Comparison of ENCODE assay signal across 23 cellular contexts in the genomic region with DNA sequence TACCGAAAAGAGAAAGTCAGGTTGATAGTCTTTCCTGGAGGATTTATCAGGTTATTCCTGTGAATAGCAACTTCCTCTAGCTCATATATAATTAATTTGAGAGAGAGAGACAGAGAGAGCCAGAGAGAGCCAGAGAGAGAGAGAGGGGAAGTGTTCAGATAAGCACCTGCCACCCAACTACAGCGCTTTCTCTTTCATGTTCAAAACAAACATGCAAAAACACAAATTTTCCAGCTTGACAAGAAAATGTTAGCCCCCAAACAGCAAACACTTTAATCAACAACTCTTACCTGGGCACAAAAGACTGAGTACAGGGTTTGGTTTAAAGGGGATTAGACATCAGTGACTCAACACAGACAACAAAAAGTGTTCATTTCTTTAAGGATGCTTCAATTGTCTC.
DNase-seq lines count a peak whose midpoint lies in the region; ATAC-seq, FAIRE-seq and TF ChIP-seq lines count a peak whose summit lies in the region.
"Had no signal": no experiment of that assay in that cellular context is flagged by ENCODE, and none has a peak within 500 bp of the region (broad histone marks: within the 10 kb centered on the region; RNA-seq: fewer than 3 reads in every experiment).

No MANE protein-coding gene starts in this region.

- H3K27ac Mint-ChIP-seq in CD4-positive, alpha-beta memory T cell = peak overlapping the region; percentile 14 to 90 (median 81)
- H3K27ac Mint-ChIP-seq in activated T-helper 17 cell treated with anti-CD3 and anti-CD28 coated beads, Interleukin-2, amount 50 U/mL, for 72 hours = peak overlapping the region; percentile 23
- H3K27ac Mint-ChIP-seq in progenitor cell of endocrine pancreas = no peak overlapping the region
- H3K27ac Mint-ChIP-seq in Calu3 (ENCODE audit: unreplicated experiment) = no peak overlapping the region
- H3K27ac Mint-ChIP-seq: activated T-helper 2 cell treated with anti-CD3 and anti-CD28 coated beads, Interferon-gamma antibody, Interleukin-2, Interleukin-4, amounts not matched to agents 10 μg/mL and 5 μg/mL and 100 μg/mL, durations not matched to agents 14 hours and 24 hours and 36 hours had no signal

- POLR2A ChIA-PET in CD4-positive, alpha-beta memory T cell (lab: Charles Lee; ENCODE audit: partially characterized antibody) = interaction anchor here (0.5 to 1.8 kb wide), 11 partner anchors 12 to 1394 kb away, joined by 3 to 6 read pairs (median 3); a partner anchor contains a TSS

- H3K36me3 ChIP-seq in CD4-positive, alpha-beta memory T cell (ENCODE audit: insufficient read depth, low read length) = no peaks in the 10 kb centered on the region
- no peaks in the 10 kb centered on the region for H3K36me3 ChIP-seq in hepatocyte (replicated peaks; ENCODE audit: insufficient read depth, low read depth)
- H3K36me3 ChIP-seq: left lung, neutrophil had no signal

- TF ChIP-seq CTCF in progenitor cell of endocrine pancreas (IDR thresholded peaks at IDR 0.05; ENCODE audit: unreplicated experiment) (no peak), Calu3 (IDR thresholded peaks at IDR 0.05; ENCODE audit: unreplicated experiment) (no peak), hepatocyte (IDR thresholded peaks at IDR 0.05; ENCODE audit: poor library complexity) (no peak)

- H3K27me3 Mint-ChIP-seq in CD4-positive, alpha-beta memory T cell = no peaks in the 10 kb centered on the region
- H3K27me3 Mint-ChIP-seq in activated T-helper 17 cell treated with anti-CD3 and anti-CD28 coated beads, Interleukin-2, amount 50 U/mL, for 72 hours = no peaks in the 10 kb centered on the region
- H3K27me3 Mint-ChIP-seq in progenitor cell of endocrine pancreas (no peaks in the 10 kb centered on the region), Calu3 (ENCODE audit: unreplicated experiment) (no peaks in the 10 kb centered on the region)

- H3K4me1 ChIP-seq in CD4-positive, alpha-beta memory T cell (ENCODE audit: insufficient read depth, low read length) = peaks cover 53% of the 10 kb centered on the region
- H3K4me1 ChIP-seq in hepatocyte (ENCODE audit: insufficient read depth) = no peaks in the 10 kb centered on the region
- H3K4me1 ChIP-seq: Caco-2 had no signal

- H3K79me2 ChIP-seq in hepatocyte = no peaks in the 10 kb centered on the region

- TF ChIP-seq POLR2A in GM12891 (IDR thresholded peaks at IDR 0.05; ENCODE audit: low read depth, low read length) = no peak

- no peak overlapping the region for H3K4me3 ChIP-seq in CD4-positive, alpha-beta memory T cell (ENCODE audit: low read length in 2 of 2)
- no peak overlapping the region for H3K4me3 ChIP-seq in hepatocyte
- H3K4me3 ChIP-seq: left lung, smooth muscle cell had no signal

- H3K36me3 Mint-ChIP-seq in CD4-positive, alpha-beta memory T cell = peaks cover 4 to 11% of the 10 kb centered on the region in 2 donors
- no peaks in the 10 kb centered on the region for H3K36me3 Mint-ChIP-seq in activated T-helper 17 cell treated with anti-CD3 and anti-CD28 coated beads, Interleukin-2, amount 50 U/mL, for 72 hours (ENCODE audit: low read depth)
- H3K36me3 Mint-ChIP-seq in progenitor cell of endocrine pancreas (ENCODE audit: insufficient read depth) (peaks cover 2% of the 10 kb centered on the region), Calu3 (ENCODE audit: insufficient read depth, unreplicated experiment) (no peaks in the 10 kb centered on the region)

- no peak overlapping the region for H3K27ac ChIP-seq in CD4-positive, alpha-beta memory T cell (ENCODE audit: low read depth, low read length)
- no peak overlapping the region for H3K27ac ChIP-seq in hepatocyte
- H3K27ac ChIP-seq: left lung, neutrophil had no signal

- no peak overlapping the region for H2AFZ ChIP-seq in hepatocyte

- H3K9me3 ChIP-seq in CD4-positive, alpha-beta memory T cell (ENCODE audit: control insufficient read depth in 1 of 2, low read length in 2 of 2) = no peaks in the 10 kb centered on the region
- H3K9me3 ChIP-seq in hepatocyte (ENCODE audit: low read depth) = no peaks in the 10 kb centered on the region
- H3K9me3 ChIP-seq: Caco-2, left lung, neutrophil had no signal

- H4K20me1 ChIP-seq in hepatocyte (ENCODE audit: insufficient read depth, poor library complexity, severe bottlenecking) = no peaks in the 10 kb centered on the region

- WGBS in hepatocyte (ENCODE audit: low lambda C conversion rate, missing lambda C conversion rate) = 96% methylated on average over 2 of the region's 2 CpGs

- BruUV-seq in Calu3 (replicated peaks; lab: Mats Ljungman, UMichigan) = no TSS peak

- H3K4me1 Mint-ChIP-seq in CD4-positive, alpha-beta memory T cell = peaks cover 35 to 76% (median 51%) of the 10 kb centered on the region in 4 donors
- peaks cover 23% of the 10 kb centered on the region for H3K4me1 Mint-ChIP-seq in activated T-helper 17 cell treated with anti-CD3 and anti-CD28 coated beads, Interleukin-2, amount 50 U/mL, for 72 hours
- H3K4me1 Mint-ChIP-seq in progenitor cell of endocrine pancreas (ENCODE audit: low read depth) (no peaks in the 10 kb centered on the region), Calu3 (ENCODE audit: low read depth, unreplicated experiment) (no peaks in the 10 kb centered on the region)

- H3K9me3 Mint-ChIP-seq in CD4-positive, alpha-beta memory T cell = peaks cover 0 to 20% (median 4%) of the 10 kb centered on the region in 8 donors
- H3K9me3 Mint-ChIP-seq in activated T-helper 17 cell treated with anti-CD3 and anti-CD28 coated beads, Interleukin-2, amount 50 U/mL, for 72 hours = no peaks in the 10 kb centered on the region
- H3K9me3 Mint-ChIP-seq in progenitor cell of endocrine pancreas (ENCODE audit: low read depth) = no peaks in the 10 kb centered on the region
- H3K9me3 Mint-ChIP-seq in Calu3 (ENCODE audit: low read depth, unreplicated experiment) = no peaks in the 10 kb centered on the region
- H3K9me3 Mint-ChIP-seq: activated T-helper 2 cell treated with anti-CD3 and anti-CD28 coated beads, Interferon-gamma antibody, Interleukin-2, Interleukin-4, amounts not matched to agents 10 μg/mL and 5 μg/mL and 100 μg/mL, durations not matched to agents 14 hours and 24 hours and 36 hours had no signal

- ATAC-seq in HG03175 (IDR thresholded peaks at IDR 0.05; ENCODE audit: unreplicated experiment) (peak; percentile 49), HG03571 (IDR thresholded peaks at IDR 0.05; ENCODE audit: unreplicated experiment) (no peak)
- ATAC-seq in activated T-helper 17 cell treated with anti-CD3 and anti-CD28 coated beads, Interleukin-2, amount 50 U/mL, for 72 hours (replicated peaks) = no peak
- ATAC-seq: left lung had no signal

- peak overlapping the region; percentile 16 to 75 (median 50) for H3K4me3 Mint-ChIP-seq in CD4-positive, alpha-beta memory T cell
- peak overlapping the region; percentile 36 for H3K4me3 Mint-ChIP-seq in activated T-helper 17 cell treated with anti-CD3 and anti-CD28 coated beads, Interleukin-2, amount 50 U/mL, for 72 hours
- H3K4me3 Mint-ChIP-seq in progenitor cell of endocrine pancreas (ENCODE audit: low read depth) (no peak overlapping the region), Calu3 (ENCODE audit: low read depth, unreplicated experiment) (no peak overlapping the region)

- intact Hi-C loops in CD4-positive, alpha-beta memory T cell (cut with micrococcal nuclease) = loop anchor here (5.0 kb wide), 1 partner anchor 77 kb away; a partner anchor contains a TSS
- intact Hi-C loops in Calu3 (cut with micrococcal nuclease; ENCODE audit: unreplicated experiment) = no loop called here

- DNase-seq in CD4-positive, alpha-beta memory T cell = peak in 3 of 5 donors; percentile 47 to 49 (median 49)
- DNase-seq in GM12891 (ENCODE audit: insufficient read length, low spot score) (no peak), progenitor cell of endocrine pancreas (ENCODE audit: low spot score, unreplicated experiment) (no peak), Calu3 (no peak), hepatocyte (ENCODE audit: low spot score) (no peak)
- DNase-seq: aorta; Caco-2; cerebellar nuclear complex; effector memory CD4-positive, alpha-beta T cell; glutamatergic neuron; Karpas-422; left lung; NCI-H1048; NCI-H2029; NCI-H446 treated with DMSO at 0.1 percent for 48 hours; RPMI8226; stimulated activated CD4-positive, alpha-beta T cell treated with anti-CD3 and anti-CD28 coated beads, Interleukin-4, amount 100 ng/mL, for 1 hour had no signal

- H3K4me2 ChIP-seq in hepatocyte = no peak overlapping the region
- H3K4me2 ChIP-seq: smooth muscle cell had no signal

- peak; percentile 63 for FAIRE-seq in GM12891 (lab: Jason Lieb, UNC)

- CTCF ChIA-PET in CD4-positive, alpha-beta memory T cell (lab: Charles Lee; ENCODE audit: partially characterized antibody) = interaction anchor here (0.7 to 1.7 kb wide), 2 partner anchors 20 to 40 kb away, joined by 3 to 10 read pairs; no protein-coding TSS in a partner anchor
- CTCF ChIA-PET in Calu3 (lab: Charles Lee) = interaction anchor here (0.6 kb wide), 1 partner anchor 13 kb away, joined by 3 read pairs; no protein-coding TSS in a partner anchor

- H3K9me2 ChIP-seq in hepatocyte (replicated peaks; ENCODE audit: insufficient read depth) = no peaks in the 10 kb centered on the region

- H3K27me3 ChIP-seq in CD4-positive, alpha-beta memory T cell (ENCODE audit: insufficient read depth, low read length) = no peaks in the 10 kb centered on the region
- no peaks in the 10 kb centered on the region for H3K27me3 ChIP-seq in hepatocyte
- H3K27me3 ChIP-seq: left lung had no signal

TF ChIP-seq in GM12891, 5 proteins besides CTCF, POLR2A, EP300 and RAD21:
- TF ChIP-seq SPI1 (IDR thresholded peaks at IDR 0.05; ENCODE audit: low read depth, low read length) = peak; percentile 53; the same call in 1 of the 2 replicates
- TF ChIP-seq PAX5 (IDR thresholded peaks at IDR 0.05; ENCODE audit: insufficient read depth, low read length, severe bottlenecking) = no peak
- no peak for TF ChIP-seq TAF1 (IDR thresholded peaks at IDR 0.05; ENCODE audit: low read depth, low read length)

Comparison
In these comparisons a context has a peak if more than half of its experiments do, and no peak if none do; other contexts are left out.
1. DNase-seq: peak in CD4-positive, alpha-beta memory T cell (3 of 5); none in GM12891 (single experiment), progenitor cell of endocrine pancreas (single experiment), Calu3 (single experiment) and hepatocyte (single experiment).
2. H3K27ac Mint-ChIP-seq: peak in CD4-positive, alpha-beta memory T cell (7 of 7) and activated T-helper 17 cell treated with anti-CD3 and anti-CD28 coated beads, Interleukin-2, amount 50 U/mL, for 72 hours (single experiment); none in progenitor cell of endocrine pancreas (single experiment) and Calu3 (single experiment).
3. H3K4me3 Mint-ChIP-seq: peak in CD4-positive, alpha-beta memory T cell (8 of 8) and activated T-helper 17 cell treated with anti-CD3 and anti-CD28 coated beads, Interleukin-2, amount 50 U/mL, for 72 hours (single experiment); none in progenitor cell of endocrine pancreas (single experiment) and Calu3 (single experiment).